ENCODE assay signal across 8 cellular contexts in the genomic region with DNA sequence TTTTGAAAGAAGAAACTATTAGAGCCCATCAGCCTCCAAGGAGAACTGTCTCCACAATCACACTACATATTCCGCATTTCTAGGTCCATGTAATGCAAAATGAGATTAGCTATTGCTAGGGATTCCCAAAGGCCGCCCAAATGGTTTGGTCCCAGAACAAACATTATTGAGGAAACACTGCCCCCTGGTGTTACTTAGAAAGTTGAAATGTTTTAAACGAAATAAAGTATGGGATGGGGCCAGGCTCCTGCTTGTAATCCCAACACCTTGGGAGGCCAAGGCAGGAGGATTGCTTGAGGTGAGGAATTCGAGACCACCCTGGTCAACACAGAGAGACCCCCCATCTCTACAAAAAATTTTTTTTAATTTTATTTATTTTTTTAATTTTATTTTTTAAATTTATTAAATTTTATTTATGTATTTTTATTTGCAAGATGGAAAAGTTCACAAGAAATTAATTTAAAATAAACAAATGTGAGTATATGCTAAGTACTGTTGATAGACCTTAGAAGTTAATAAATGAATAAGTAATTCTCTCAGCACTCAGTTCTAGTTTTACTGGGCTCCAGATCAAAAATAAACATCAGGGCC. TPM values are rescaled to one million over a fixed set of nuclear protein-coding genes. Genes with fewer than 3 reads are reported as not detected.
DNase-seq lines count a peak whose midpoint lies in the region; ATAC-seq and TF ChIP-seq lines count a peak whose summit lies in the region.

No MANE protein-coding gene starts in this region.

- DNase-seq in AG08395 (ENCODE audit: low spot score) (peak; percentile 75), GM12865 (ENCODE audit: low read depth) (peak; percentile 73), NCI-H1930 (lab: John Stamatoyannopoulos, UW) (peak; percentile 41 to 87), SW480 (ENCODE audit: low spot score) (peak; percentile 73), epithelial cell of esophagus (ENCODE audit: low read depth) (peak; percentile 75), mucosa of gallbladder (ENCODE audit: low spot score) (peak; percentile 46)

- TF ChIP-seq CTCF in GM12865 (IDR thresholded peaks at IDR 0.05; ENCODE audit: insufficient read depth, low read depth, low read length, missing control alignments): peak; percentile 36
- TF ChIP-seq CTCF in epithelial cell of esophagus (IDR thresholded peaks at IDR 0.05; ENCODE audit: insufficient read depth, low read depth, low read length, missing control alignments): peak; percentile 41

- no peak for ATAC-seq in GM21515 (IDR thresholded peaks at IDR 0.05; ENCODE audit: unreplicated experiment)
- ATAC-seq in GM19328 (IDR thresholded peaks at IDR 0.05; ENCODE audit: unreplicated experiment): no peak

- no peak overlapping the region for H3K4me3 ChIP-seq in GM12865 (ENCODE audit: low read depth, low read length)
- H3K4me3 ChIP-seq in epithelial cell of esophagus (ENCODE audit: low read length): no peak overlapping the region

RNA-seq across cellular contexts. Expression of a gene that starts 5.5 kb away (rescaled TPM):
- total RNA-seq in mucosa of gallbladder: 8.7 TPM

RNA-seq across cellular contexts. Expression of a gene that starts 14.7 kb away (rescaled TPM):
- 4.7 TPM for total RNA-seq in mucosa of gallbladder

RNA-seq across cellular contexts. Expression of a gene that starts 21.6 kb away (rescaled TPM):
- total RNA-seq in mucosa of gallbladder: 81.2 TPM

RNA-seq across cellular contexts. Expression of a gene that starts 22.9 kb away (rescaled TPM):
- total RNA-seq in mucosa of gallbladder: 116 TPM

RNA-seq across cellular contexts. Expression of a gene that starts 51.4 kb away (rescaled TPM):
- 52.6 TPM for total RNA-seq in mucosa of gallbladder
